In the genomic region with DNA sequence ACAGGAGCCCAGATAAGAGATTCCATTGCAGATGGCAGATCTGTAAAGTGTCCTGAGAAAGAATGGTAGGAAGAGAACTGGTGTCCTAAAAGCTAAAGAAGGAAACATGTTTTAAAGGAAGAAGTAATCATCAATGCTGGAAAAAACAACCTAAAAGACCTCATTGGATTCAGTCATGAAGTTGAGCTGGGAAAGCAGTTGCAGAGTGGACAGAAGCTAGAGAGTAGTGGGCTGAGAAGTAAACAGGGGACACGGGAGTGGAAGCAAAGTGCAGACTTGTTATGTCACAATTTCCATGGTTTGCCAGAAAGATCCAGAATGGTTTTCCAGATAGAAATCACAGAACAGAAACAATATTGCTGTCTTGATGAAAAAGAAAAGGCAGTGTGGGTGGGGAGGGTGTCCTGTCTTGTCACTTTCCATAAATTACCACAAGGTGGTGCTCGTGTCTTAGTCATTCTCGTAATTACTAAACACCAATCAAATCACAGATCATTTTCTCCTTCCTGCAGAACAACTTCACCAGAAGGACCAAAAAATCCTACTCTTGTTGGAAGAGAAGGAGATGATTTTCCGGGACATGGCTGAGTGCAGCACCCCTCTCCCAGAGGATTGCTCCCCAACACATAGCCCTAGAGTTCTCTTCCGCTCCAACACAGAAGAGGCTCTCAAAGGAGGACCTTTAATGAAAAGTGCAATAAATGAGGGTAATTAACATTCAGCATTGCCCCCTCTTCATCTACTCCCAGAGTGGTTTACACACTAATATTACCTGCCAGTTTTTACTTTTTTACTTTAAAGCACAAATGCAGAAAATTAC, we compare ENCODE assay signal across 8 cellular contexts.
DNase-seq lines count a peak whose midpoint lies in the region; ATAC-seq and TF ChIP-seq lines count a peak whose summit lies in the region.

No MANE protein-coding gene starts in this region.

- ATAC-seq in HG03066 (IDR thresholded peaks at IDR 0.05; ENCODE audit: low read depth, unreplicated experiment) (peak; percentile 71), activated B cell treated with CpG ODN at 0.5 μM for 24 hours (ENCODE audit: low read depth) (peak; percentile 82), HG02981 (IDR thresholded peaks at IDR 0.05; ENCODE audit: unreplicated experiment) (no peak)
- peak; percentile 84 to 87 for ATAC-seq in naive thymus-derived CD8-positive, alpha-beta T cell

- H3K4me3 ChIP-seq in esophagus muscularis mucosa, result no peak overlapping the region

- peaks cover 8% of the 10 kb centered on the region for H3K9me3 Mint-ChIP-seq in activated B cell treated with CpG ODN at 0.5 μM for 24 hours
- H3K9me3 Mint-ChIP-seq in naive thymus-derived CD8-positive, alpha-beta T cell, result peaks cover 0 to 20% (median 3%) of the 10 kb centered on the region in 9 donors

- TF ChIP-seq EP300 in esophagus muscularis mucosa (IDR thresholded peaks at IDR 0.05), result no peak

- H3K36me3 ChIP-seq in esophagus muscularis mucosa, result peaks cover 36 to 100% (median 72%) of the 10 kb centered on the region in 4 donors

- H3K9me3 ChIP-seq in esophagus muscularis mucosa, result peaks cover 0 to 13% (median 8%) of the 10 kb centered on the region in 4 donors

- CTCF ChIA-PET in GM10248 (lab: Yijun Ruan, JAX), result interaction anchor here (0.8 to 5.2 kb wide), 16 partner anchors 8 to 434 kb away, joined by 3 to 47 read pairs (median 4); no protein-coding TSS in a partner anchor
- CTCF ChIA-PET in activated B cell treated with CpG ODN at 0.5 μM for 24 hours (lab: Charles Lee), result interaction anchor here (0.9 to 2.3 kb wide), 5 partner anchors 10 to 223 kb away, joined by 3 to 23 read pairs (median 5); no protein-coding TSS in a partner anchor

- H3K27me3 ChIP-seq in esophagus muscularis mucosa, result no peaks in the 10 kb centered on the region

- H3K36me3 Mint-ChIP-seq in activated B cell treated with CpG ODN at 0.5 μM for 24 hours (ENCODE audit: low read depth), result peaks cover 91% of the 10 kb centered on the region
- peaks cover 26 to 95% (median 47%) of the 10 kb centered on the region in 3 donors for H3K36me3 Mint-ChIP-seq in naive thymus-derived CD8-positive, alpha-beta T cell

- peak overlapping the region; percentile 50 for H3K27ac Mint-ChIP-seq in activated B cell treated with CpG ODN at 0.5 μM for 24 hours
- H3K27ac Mint-ChIP-seq in naive thymus-derived CD8-positive, alpha-beta T cell, result peak overlapping the region in 9 of 10 donors; percentile 36 to 91 (median 66)

- intact Hi-C loops in activated B cell treated with CpG ODN at 0.5 μM for 24 hours (cut with micrococcal nuclease) (loop anchor here (1.0 to 5.0 kb wide), 2 partner anchors 62 to 110 kb away; partner anchors contain the start of gene KLHL25), esophagus muscularis mucosa (cut with DNase I) (loop anchor here (2.0 kb wide), 1 partner anchor 101 kb away; no protein-coding TSS in a partner anchor)

- no peaks in the 10 kb centered on the region for H3K4me1 Mint-ChIP-seq in activated B cell treated with CpG ODN at 0.5 μM for 24 hours
- peaks cover 6 to 23% (median 10%) of the 10 kb centered on the region in 4 donors for H3K4me1 Mint-ChIP-seq in naive thymus-derived CD8-positive, alpha-beta T cell

- no peak for TF ChIP-seq POLR2A in esophagus muscularis mucosa (IDR thresholded peaks at IDR 0.05; ENCODE audit: low read depth)

- WGBS in esophagus muscularis mucosa, result 31% methylated on average over 5 of the region's 5 CpGs

- peak; percentile 78 for TF ChIP-seq CTCF in 22Rv1 (IDR thresholded peaks at IDR 0.05)
- TF ChIP-seq CTCF in GM10248 (IDR thresholded peaks at IDR 0.05; ENCODE audit: control extremely low read depth, extremely low read depth, low read depth, missing control alignments), result peak; percentile 67
- no peak for TF ChIP-seq CTCF in activated B cell treated with CpG ODN at 0.5 μM for 24 hours (IDR thresholded peaks at IDR 0.05)
- TF ChIP-seq CTCF in esophagus muscularis mucosa (IDR thresholded peaks at IDR 0.05), result peak; percentile 77 to 83 (median 81)

- POLR2A ChIA-PET in GM10248 (lab: Yijun Ruan, JAX) (interaction anchor here (1.2 kb wide), 2 partner anchors 9 to 10 kb away, joined by 3 to 4 read pairs; no protein-coding TSS in a partner anchor), activated B cell treated with CpG ODN at 0.5 μM for 24 hours (lab: Charles Lee) (interaction anchor here (0.8 to 1.2 kb wide), 2 partner anchors 41 to 399 kb away, joined by 3 to 5 read pairs; no protein-coding TSS in a partner anchor)
- POLR2A ChIA-PET in naive thymus-derived CD8-positive, alpha-beta T cell (lab: Charles Lee), result interaction anchor here (0.8 kb wide), 1 partner anchor 112 kb away, joined by 5 read pairs; no protein-coding TSS in a partner anchor

- H3K27ac ChIP-seq in 22Rv1 (no peak overlapping the region), esophagus muscularis mucosa (replicated peaks in 1 of 4) (peak overlapping the region; percentile 82 to 88 (median 86))

- no peaks in the 10 kb centered on the region for H3K27me3 Mint-ChIP-seq in activated B cell treated with CpG ODN at 0.5 μM for 24 hours
- no peaks in the 10 kb centered on the region for H3K27me3 Mint-ChIP-seq in naive thymus-derived CD8-positive, alpha-beta T cell

- DNase-seq in GM10248 (ENCODE audit: extremely low spot score) (peak; percentile 62), NCI-H2171 treated with DMSO at 0.1 percent for 48 hours (lab: John Stamatoyannopoulos, UW) (peak; percentile 84), activated B cell treated with CpG ODN at 0.5 μM for 24 hours (no peak), esophagus muscularis mucosa (ENCODE audit: extremely low spot score) (no peak)
- peak in 8 of 10 donors; percentile 17 to 73 (median 54) for DNase-seq in naive thymus-derived CD8-positive, alpha-beta T cell

- H3K4me1 ChIP-seq in esophagus muscularis mucosa, result peaks cover 24 to 55% (median 53%) of the 10 kb centered on the region in 4 donors

- H3K4me3 Mint-ChIP-seq in activated B cell treated with CpG ODN at 0.5 μM for 24 hours, result no peak overlapping the region
- H3K4me3 Mint-ChIP-seq in naive thymus-derived CD8-positive, alpha-beta T cell, result peak overlapping the region in 1 of 10 donors; percentile 8

Comparison
In these comparisons a context has a peak if more than half of its experiments do, and no peak if none do; other contexts are left out.
1. DNase-seq: peak in GM10248 (single experiment), NCI-H2171 treated with DMSO at 0.1 percent for 48 hours (single experiment) and naive thymus-derived CD8-positive, alpha-beta T cell (8 of 10); none in activated B cell treated with CpG ODN at 0.5 μM for 24 hours (single experiment) and esophagus muscularis mucosa (single experiment).